ENCODE assay signal across 8 cellular contexts in genomic region chr11:46382644-46383403, GRCh38. TPM values are rescaled to one million over a fixed set of nuclear protein-coding genes. Genes with fewer than 3 reads are reported as not detected.
DNase-seq lines count a peak whose midpoint lies in the region; ATAC-seq and TF ChIP-seq lines count a peak whose summit lies in the region.

No MANE protein-coding gene starts in this region.

- no peak overlapping the region for H3K27ac ChIP-seq in GM23338 (ENCODE audit: low read depth)

- H3K27me3 Mint-ChIP-seq in GM23338 (ENCODE audit: insufficient read depth, low read depth, poor library complexity) = peaks cover 29% of the 10 kb centered on the region

- DNase-seq in AG04449 (ENCODE audit: low read depth, low spot score) = no peak
- DNase-seq in GM23338 (ENCODE audit: low spot score) = peak; percentile 89
- DNase-seq in RPMI7951 (ENCODE audit: low read depth) = peak; percentile 36
- peak; percentile 49 for DNase-seq in fibroblast of villous mesenchyme (ENCODE audit: low read depth)
- peak; percentile 74 for DNase-seq in retina

- POLR2A ChIA-PET in AG04449 (lab: Yijun Ruan, JAX) = no interaction called here

- CTCF ChIA-PET in AG04449 (lab: Yijun Ruan, JAX) = interaction anchor here (0.6 to 2.4 kb wide), 28 partner anchors 9 to 433 kb away, joined by 3 to 32 read pairs (median 4); partner anchors contain the start of gene CHRM4

- no peak overlapping the region for H2AFZ ChIP-seq in GM23338

- H3K4me1 ChIP-seq in GM23338 (ENCODE audit: insufficient read depth) = peaks cover 23% of the 10 kb centered on the region

- H3K4me2 ChIP-seq in GM23338 = peak overlapping the region; percentile 97

- H3F3A ChIP-seq in GM23338 (replicated peaks; ENCODE audit: low read depth) = peaks cover 35% of the 10 kb centered on the region

- H3K79me2 ChIP-seq in GM23338 (replicated peaks; ENCODE audit: insufficient read depth) = no peaks in the 10 kb centered on the region

- H3K27ac Mint-ChIP-seq in GM23338 = no peak overlapping the region

- peak; percentile 3; the same call in 2 of the 3 replicates for ATAC-seq in GM23338
- ATAC-seq in HG03521 (IDR thresholded peaks at IDR 0.05; ENCODE audit: unreplicated experiment) = no peak
- ATAC-seq in GM18498 (IDR thresholded peaks at IDR 0.05; ENCODE audit: unreplicated experiment) = no peak
- no peak for ATAC-seq in HG02885 (IDR thresholded peaks at IDR 0.05; ENCODE audit: poor library complexity, unreplicated experiment)

- H3K9me3 Mint-ChIP-seq in GM23338 = no peaks in the 10 kb centered on the region; the same call in 2 of the 3 replicates

- no peaks in the 10 kb centered on the region for H3K9me2 ChIP-seq in GM23338 (ENCODE audit: insufficient read depth)

- H3K4me3 ChIP-seq in AG04449 (ENCODE audit: low read depth, low read length) = peak overlapping the region; percentile 64
- H3K4me3 ChIP-seq in GM23338 = peak overlapping the region; percentile 93
- peak overlapping the region; percentile 63 for H3K4me3 ChIP-seq in fibroblast of villous mesenchyme (ENCODE audit: low read depth, low read length)

- H3K4me1 Mint-ChIP-seq in GM23338 = peaks cover 29% of the 10 kb centered on the region

- no peaks in the 10 kb centered on the region; the same call in 1 of the 2 replicates for H4K20me1 ChIP-seq in GM23338 (replicated peaks; ENCODE audit: insufficient read depth)

- TF ChIP-seq CTCF in AG04449 (IDR thresholded peaks at IDR 0.05; ENCODE audit: insufficient read depth, low read length, missing control alignments) = peak; percentile 65
- TF ChIP-seq CTCF in GM23338 (conservative IDR thresholded peaks at IDR 0.05; ENCODE audit: low read depth in 2 of 2) = peak; percentile 78 to 84
- TF ChIP-seq CTCF in fibroblast of villous mesenchyme (IDR thresholded peaks at IDR 0.05; ENCODE audit: insufficient read depth, low read depth, low read length) = peak; percentile 61

- H3K36me3 Mint-ChIP-seq in GM23338 (ENCODE audit: low read depth) = peaks cover 13% of the 10 kb centered on the region

- peaks cover 9% of the 10 kb centered on the region; the same call in 1 of the 2 replicates for H3K27me3 ChIP-seq in GM23338 (ENCODE audit: insufficient read depth)

- no peaks in the 10 kb centered on the region; the same call in 1 of the 2 replicates for H3K36me3 ChIP-seq in GM23338 (ENCODE audit: insufficient read depth)

- peak overlapping the region; percentile 83 for H3K4me3 Mint-ChIP-seq in GM23338

TF ChIP-seq in GM23338, 12 proteins besides CTCF, POLR2A, EP300 and RAD21 (continues in another document):
- no peak for TF ChIP-seq ZNF114 (CRISPR knock-in tag; IDR thresholded peaks at IDR 0.05)
- TF ChIP-seq ZNF462 (CRISPR knock-in tag; IDR thresholded peaks at IDR 0.05) = no peak
- TF ChIP-seq EZH2 (IDR thresholded peaks at IDR 0.05; ENCODE audit: low read depth, unreplicated experiment) = no peak
- TF ChIP-seq ZNF331 (CRISPR knock-in tag; IDR thresholded peaks at IDR 0.05; ENCODE audit: low read depth) = no peak
- no peak for TF ChIP-seq JUNB (IDR thresholded peaks at IDR 0.05; ENCODE audit: unreplicated experiment)
- no peak for TF ChIP-seq REST (IDR thresholded peaks at IDR 0.05; ENCODE audit: unreplicated experiment)
- TF ChIP-seq NANOG (IDR thresholded peaks at IDR 0.05; ENCODE audit: borderline replicate concordance) = no peak

RNA-seq across cellular contexts. Expression of gene MDK, which starts 1.4 kb away (rescaled TPM):
- 388 and 438 TPM in 2 replicates for total RNA-seq in GM23338 (2014; rRNA removed; shearing (Covaris generic))
- polyA plus RNA-seq in GM23338 (2016; fragmentation: Nextera tagmentation; extraction: Ambion mirVana) = 451 and 477 TPM in 2 replicates
- total RNA-seq in RPMI7951 (2014; rRNA removed; shearing (Covaris generic)) = 15.8 and 19.9 TPM in 2 replicates
- total RNA-seq in fibroblast of villous mesenchyme = 11.7 and 30.0 TPM in 2 replicates

RNA-seq across cellular contexts. Expression of gene CHRM4, which starts 8.8 kb away (rescaled TPM):
- 0.93 and 0.97 TPM in 2 replicates for total RNA-seq in GM23338 (2014; rRNA removed; shearing (Covaris generic))
- polyA plus RNA-seq in GM23338 (2016; fragmentation: Nextera tagmentation; extraction: Ambion mirVana) = not detected in 2 replicates
- 0.49 TPM in 1 of 2 replicates, not detected in the other for total RNA-seq in RPMI7951 (2014; rRNA removed; shearing (Covaris generic))
- total RNA-seq in fibroblast of villous mesenchyme = under 0.01 TPM in 1 of 2 replicates, not detected in the other

RNA-seq across cellular contexts. Expression of gene DGKZ, which starts 35.6 kb away (rescaled TPM):
- total RNA-seq in GM23338 (2014; rRNA removed; shearing (Covaris generic)) = 148 and 170 TPM in 2 replicates
- 45.1 and 45.7 TPM in 2 replicates for polyA plus RNA-seq in GM23338 (2016; fragmentation: Nextera tagmentation; extraction: Ambion mirVana)
- total RNA-seq in RPMI7951 (2014; rRNA removed; shearing (Covaris generic)) = 21.3 and 22.0 TPM in 2 replicates
- 50.1 and 63.1 TPM in 2 replicates for total RNA-seq in fibroblast of villous mesenchyme

Comparison
In these comparisons a context has a peak if more than half of its experiments do, and no peak if none do; other contexts are left out.
1. RNA of gene MDK, which starts 1.4 kb away (total RNA-seq): 388 to 438 TPM in GM23338; 15.8 to 19.9 TPM in RPMI7951 and 11.7 to 30.0 TPM in fibroblast of villous mesenchyme; every median in the first group is over 10 times any median in the second.
2. Peak in every context shown above with its lines, with median percentiles within 50 percentile points of each other: H3K4me3 ChIP-seq and CTCF ChIP-seq.